In the genomic region with DNA sequence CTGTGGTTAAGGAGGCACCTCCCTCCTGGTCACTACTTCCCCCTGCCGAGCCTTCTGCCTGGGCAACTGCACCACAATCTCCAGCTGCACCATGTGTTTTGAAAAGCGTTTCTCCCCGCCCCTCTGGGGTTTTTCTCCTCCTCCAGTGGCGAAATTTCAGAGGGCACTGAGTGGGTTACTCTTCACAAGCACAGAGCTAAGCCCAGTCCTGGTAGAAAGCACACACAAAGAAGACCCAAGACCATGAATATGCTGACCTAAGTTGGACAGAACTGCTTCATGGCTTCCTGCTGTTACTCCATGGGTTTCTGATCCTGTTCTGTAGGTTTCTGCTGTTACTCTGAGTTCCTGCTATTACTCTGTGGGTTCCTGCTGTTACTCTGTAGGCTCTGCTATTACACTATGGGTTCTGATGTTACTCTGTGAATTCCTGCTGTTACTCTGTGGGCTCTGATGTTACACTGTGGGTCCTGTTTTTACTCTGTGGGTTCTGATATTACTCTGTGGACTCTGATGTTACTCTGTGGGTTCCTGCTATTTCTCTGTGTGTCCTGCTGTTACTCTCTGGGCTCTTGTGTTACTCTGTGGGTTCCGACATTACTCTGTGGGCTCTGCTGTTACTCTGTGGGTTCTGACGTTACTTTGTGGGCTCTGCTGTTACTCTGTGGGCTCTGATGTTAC, we compare ENCODE assay signal across 2 cellular contexts.
TF ChIP-seq lines count a peak whose summit lies in the region.

No MANE protein-coding gene starts in this region.

TF ChIP-seq in GM12878, 131 proteins besides CTCF, POLR2A, EP300 and RAD21 (continued from another document and continues in another):
- TF ChIP-seq, protein P1, sequence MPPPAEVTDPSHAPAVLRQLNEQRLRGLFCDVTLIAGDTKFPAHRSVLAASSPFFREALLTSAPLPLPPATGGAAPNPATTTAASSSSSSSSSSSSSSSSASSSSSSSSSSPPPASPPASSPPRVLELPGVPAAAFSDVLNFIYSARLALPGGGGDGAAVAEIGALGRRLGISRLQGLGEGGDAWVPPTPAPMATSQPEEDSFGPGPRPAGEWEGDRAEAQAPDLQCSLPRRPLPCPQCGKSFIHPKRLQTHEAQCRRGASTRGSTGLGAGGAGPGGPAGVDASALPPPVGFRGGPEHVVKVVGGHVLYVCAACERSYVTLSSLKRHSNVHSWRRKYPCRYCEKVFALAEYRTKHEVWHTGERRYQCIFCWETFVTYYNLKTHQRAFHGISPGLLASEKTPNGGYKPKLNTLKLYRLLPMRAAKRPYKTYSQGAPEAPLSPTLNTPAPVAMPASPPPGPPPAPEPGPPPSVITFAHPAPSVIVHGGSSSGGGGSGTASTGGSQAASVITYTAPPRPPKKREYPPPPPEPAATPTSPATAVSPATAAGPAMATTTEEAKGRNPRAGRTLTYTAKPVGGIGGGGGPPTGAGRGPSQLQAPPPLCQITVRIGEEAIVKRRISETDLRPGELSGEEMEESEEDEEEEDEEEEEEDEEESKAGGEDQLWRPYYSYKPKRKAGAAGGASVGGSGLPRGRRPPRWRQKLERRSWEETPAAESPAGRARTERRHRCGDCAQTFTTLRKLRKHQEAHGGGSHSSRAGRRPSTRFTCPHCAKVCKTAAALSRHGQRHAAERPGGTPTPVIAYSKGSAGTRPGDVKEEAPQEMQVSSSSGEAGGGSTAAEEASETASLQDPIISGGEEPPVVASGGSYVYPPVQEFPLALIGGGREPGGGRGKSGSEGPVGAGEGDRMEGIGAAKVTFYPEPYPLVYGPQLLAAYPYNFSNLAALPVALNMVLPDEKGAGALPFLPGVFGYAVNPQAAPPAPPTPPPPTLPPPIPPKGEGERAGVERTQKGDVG (CRISPR knock-in tag; IDR thresholded peaks at IDR 0.05): no peak
- TF ChIP-seq CREM (IDR thresholded peaks at IDR 0.05; ENCODE audit: low read depth): peak; percentile 19; the same call in 1 of the 2 replicates
- TF ChIP-seq NKRF (conservative IDR thresholded peaks at IDR 0.05): peak; percentile 4; the same call in 1 of the 2 replicates
- no peak for TF ChIP-seq CBX3 (IDR thresholded peaks at IDR 0.05; ENCODE audit: borderline replicate concordance, low read depth)
- no peak for TF ChIP-seq PBX3 (IDR thresholded peaks at IDR 0.05; ENCODE audit: insufficient replicate concordance, low read depth, low read length)
- no peak for TF ChIP-seq CBX5 (IDR thresholded peaks at IDR 0.05; ENCODE audit: low read depth)
- TF ChIP-seq SUZ12 (IDR thresholded peaks at IDR 0.05; ENCODE audit: unreplicated experiment): no peak
- TF ChIP-seq, protein P2, sequence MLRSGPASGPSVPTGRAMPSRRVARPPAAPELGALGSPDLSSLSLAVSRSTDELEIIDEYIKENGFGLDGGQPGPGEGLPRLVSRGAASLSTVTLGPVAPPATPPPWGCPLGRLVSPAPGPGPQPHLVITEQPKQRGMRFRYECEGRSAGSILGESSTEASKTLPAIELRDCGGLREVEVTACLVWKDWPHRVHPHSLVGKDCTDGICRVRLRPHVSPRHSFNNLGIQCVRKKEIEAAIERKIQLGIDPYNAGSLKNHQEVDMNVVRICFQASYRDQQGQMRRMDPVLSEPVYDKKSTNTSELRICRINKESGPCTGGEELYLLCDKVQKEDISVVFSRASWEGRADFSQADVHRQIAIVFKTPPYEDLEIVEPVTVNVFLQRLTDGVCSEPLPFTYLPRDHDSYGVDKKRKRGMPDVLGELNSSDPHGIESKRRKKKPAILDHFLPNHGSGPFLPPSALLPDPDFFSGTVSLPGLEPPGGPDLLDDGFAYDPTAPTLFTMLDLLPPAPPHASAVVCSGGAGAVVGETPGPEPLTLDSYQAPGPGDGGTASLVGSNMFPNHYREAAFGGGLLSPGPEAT (IDR thresholded peaks at IDR 0.05; ENCODE audit: low read depth): peak; percentile 71
- TF ChIP-seq CREB1 (IDR thresholded peaks at IDR 0.05; ENCODE audit: low read depth): no peak
- TF ChIP-seq, protein P3, sequence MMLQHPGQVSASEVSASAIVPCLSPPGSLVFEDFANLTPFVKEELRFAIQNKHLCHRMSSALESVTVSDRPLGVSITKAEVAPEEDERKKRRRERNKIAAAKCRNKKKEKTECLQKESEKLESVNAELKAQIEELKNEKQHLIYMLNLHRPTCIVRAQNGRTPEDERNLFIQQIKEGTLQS (IDR thresholded peaks at IDR 0.05; ENCODE audit: borderline replicate concordance, extremely low read depth, low read depth, low read length): no peak
- peak; percentile 85 for TF ChIP-seq NBN (IDR thresholded peaks at IDR 0.05)
- 0 out of 2 replicates have a peak, but pooled peaks have one; percentile 63 for TF ChIP-seq HDGF (IDR thresholded peaks at IDR 0.05)
- no peak for TF ChIP-seq ZNF622 (IDR thresholded peaks at IDR 0.05)
- no peak for TF ChIP-seq POLR2AphosphoS2 (IDR thresholded peaks at IDR 0.05; ENCODE audit: low read depth, low read length)
- TF ChIP-seq RUNX3 (IDR thresholded peaks at IDR 0.05; ENCODE audit: low read length): peak; percentile 73
- no peak for TF ChIP-seq ZBED1 (IDR thresholded peaks at IDR 0.05; ENCODE audit: borderline replicate concordance)

TF ChIP-seq in GM23338, 12 proteins besides CTCF, POLR2A, EP300 and RAD21 (continued from another document):
- TF ChIP-seq ZNF462 (CRISPR knock-in tag; IDR thresholded peaks at IDR 0.05) (no peak), CREB1 (CRISPR knock-in tag; IDR thresholded peaks at IDR 0.05; ENCODE audit: low read depth) (no peak), STAT1 (IDR thresholded peaks at IDR 0.05; ENCODE audit: unreplicated experiment) (no peak), EZH2phosphoT487 (IDR thresholded peaks at IDR 0.05; ENCODE audit: unreplicated experiment) (no peak)
- TF ChIP-seq, protein P4, sequence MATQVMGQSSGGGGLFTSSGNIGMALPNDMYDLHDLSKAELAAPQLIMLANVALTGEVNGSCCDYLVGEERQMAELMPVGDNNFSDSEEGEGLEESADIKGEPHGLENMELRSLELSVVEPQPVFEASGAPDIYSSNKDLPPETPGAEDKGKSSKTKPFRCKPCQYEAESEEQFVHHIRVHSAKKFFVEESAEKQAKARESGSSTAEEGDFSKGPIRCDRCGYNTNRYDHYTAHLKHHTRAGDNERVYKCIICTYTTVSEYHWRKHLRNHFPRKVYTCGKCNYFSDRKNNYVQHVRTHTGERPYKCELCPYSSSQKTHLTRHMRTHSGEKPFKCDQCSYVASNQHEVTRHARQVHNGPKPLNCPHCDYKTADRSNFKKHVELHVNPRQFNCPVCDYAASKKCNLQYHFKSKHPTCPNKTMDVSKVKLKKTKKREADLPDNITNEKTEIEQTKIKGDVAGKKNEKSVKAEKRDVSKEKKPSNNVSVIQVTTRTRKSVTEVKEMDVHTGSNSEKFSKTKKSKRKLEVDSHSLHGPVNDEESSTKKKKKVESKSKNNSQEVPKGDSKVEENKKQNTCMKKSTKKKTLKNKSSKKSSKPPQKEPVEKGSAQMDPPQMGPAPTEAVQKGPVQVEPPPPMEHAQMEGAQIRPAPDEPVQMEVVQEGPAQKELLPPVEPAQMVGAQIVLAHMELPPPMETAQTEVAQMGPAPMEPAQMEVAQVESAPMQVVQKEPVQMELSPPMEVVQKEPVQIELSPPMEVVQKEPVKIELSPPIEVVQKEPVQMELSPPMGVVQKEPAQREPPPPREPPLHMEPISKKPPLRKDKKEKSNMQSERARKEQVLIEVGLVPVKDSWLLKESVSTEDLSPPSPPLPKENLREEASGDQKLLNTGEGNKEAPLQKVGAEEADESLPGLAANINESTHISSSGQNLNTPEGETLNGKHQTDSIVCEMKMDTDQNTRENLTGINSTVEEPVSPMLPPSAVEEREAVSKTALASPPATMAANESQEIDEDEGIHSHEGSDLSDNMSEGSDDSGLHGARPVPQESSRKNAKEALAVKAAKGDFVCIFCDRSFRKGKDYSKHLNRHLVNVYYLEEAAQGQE (IDR thresholded peaks at IDR 0.05; ENCODE audit: unreplicated experiment): no peak
